12 cellular contexts compared by ENCODE assay signal in genomic region chr7:16649196-16649595, GRCh38. TPM values are rescaled to one million over a fixed set of nuclear protein-coding genes. Genes with fewer than 3 reads are reported as not detected.
A peak's percentile ranks its signal among the peaks of the same experiment; 100 is the strongest.
DNase-seq lines count a peak whose midpoint lies in the region; ATAC-seq and TF ChIP-seq lines count a peak whose summit lies in the region.
"Had no signal": no experiment of that assay in that cellular context is flagged by ENCODE, and none has a peak within 500 bp of the region (broad histone marks: within the 10 kb centered on the region; RNA-seq: fewer than 3 reads in every experiment).

No MANE protein-coding gene starts in this region.

- intact Hi-C loops in natural killer cell (cut with micrococcal nuclease) = loop anchor here (5.0 to 10.0 kb wide), 2 partner anchors 84 to 583 kb away; no protein-coding TSS in a partner anchor

- H3K9me2 ChIP-seq in GM23248 (ENCODE audit: insufficient read depth) = no peaks in the 10 kb centered on the region

- H3K27ac ChIP-seq in BLaER1 = no peak overlapping the region
- H3K27ac ChIP-seq in GM23248 = no peak overlapping the region

- H3K4me3 ChIP-seq in BLaER1 (no peak overlapping the region), GM23248 (no peak overlapping the region)

- H3K36me3 Mint-ChIP-seq in natural killer cell = no peaks in the 10 kb centered on the region
- H3K36me3 Mint-ChIP-seq: CD4-positive, CD25-positive, alpha-beta regulatory T cell had no signal

- 85 to 100% methylated on average over 1 of the region's 1 CpG for WGBS in GM23248 (ENCODE audit: low coverage in 1 of 2, low lambda C conversion rate in 2 of 2, missing lambda C conversion rate in 2 of 2), 2 experiments

- peak overlapping the region; percentile 83 for H3K4me2 ChIP-seq in BLaER1
- H3K4me2 ChIP-seq in GM23248 (ENCODE audit: unreplicated experiment) = no peak overlapping the region

- DNase-seq in GM23248 = peak; percentile 29
- DNase-seq in astrocyte of the hippocampus (ENCODE audit: low read depth, low spot score) = peak; percentile 56
- no peak for DNase-seq in natural killer cell
- no peak for DNase-seq in NOMO-1 treated with DMSO at 0.1 percent for 48 hours (lab: John Stamatoyannopoulos, UW; ENCODE audit: unreplicated experiment)
- no peak for DNase-seq in NCI-H2171 treated with DMSO at 0.1 percent for 48 hours (lab: John Stamatoyannopoulos, UW)
- DNase-seq in NCI-H345 (lab: John Stamatoyannopoulos, UW) = no peak
- DNase-seq: CD4-positive, CD25-positive, alpha-beta regulatory T cell; mesenchymal stem cell; retina had no signal

- no peak overlapping the region for H3K9ac ChIP-seq in BLaER1
- no peak overlapping the region for H3K9ac ChIP-seq in GM23248

- no peaks in the 10 kb centered on the region for H3K9me3 ChIP-seq in BLaER1
- no peaks in the 10 kb centered on the region for H3K9me3 ChIP-seq in GM23248 (ENCODE audit: low read depth)

- ATAC-seq in natural killer cell = no peak
- ATAC-seq in HG03442 (IDR thresholded peaks at IDR 0.05; ENCODE audit: unreplicated experiment) = no peak

- H3K36me3 ChIP-seq in BLaER1 (peaks cover 21% of the 10 kb centered on the region; the same call in 1 of the 2 replicates), GM23248 (ENCODE audit: low read depth) (no peaks in the 10 kb centered on the region)

- H3K4me1 Mint-ChIP-seq in natural killer cell = peaks cover 57 to 60% of the 10 kb centered on the region in 2 donors

- H3K4me1 ChIP-seq in BLaER1 (peaks cover 40% of the 10 kb centered on the region), GM23248 (ENCODE audit: insufficient read depth) (peaks cover 24% of the 10 kb centered on the region)

- no peaks in the 10 kb centered on the region for H3K27me3 Mint-ChIP-seq in natural killer cell (ENCODE audit: low read depth in 2 of 2)
- H3K27me3 Mint-ChIP-seq: CD4-positive, CD25-positive, alpha-beta regulatory T cell; IgD-negative memory B cell had no signal

- no peaks in the 10 kb centered on the region for H3K27me3 ChIP-seq in BLaER1
- no peaks in the 10 kb centered on the region for H3K27me3 ChIP-seq in GM23248 (replicated peaks; ENCODE audit: insufficient read depth)

- no peaks in the 10 kb centered on the region for H3K9me3 Mint-ChIP-seq in natural killer cell
- H3K9me3 Mint-ChIP-seq: CD4-positive, CD25-positive, alpha-beta regulatory T cell; IgD-negative memory B cell had no signal

- H3F3A ChIP-seq in GM23248 (ENCODE audit: insufficient read depth) = peaks cover 12% of the 10 kb centered on the region

- H3K79me2 ChIP-seq in GM23248 (ENCODE audit: insufficient read depth) = peaks cover 85% of the 10 kb centered on the region

- H3K4me3 Mint-ChIP-seq in natural killer cell = peak overlapping the region; percentile 32

- H4K20me1 ChIP-seq in BLaER1 (peaks cover 77% of the 10 kb centered on the region), GM23248 (ENCODE audit: insufficient read depth) (no peaks in the 10 kb centered on the region)

- H2AFZ ChIP-seq in GM23248 = no peak overlapping the region

- in situ Hi-C loops in GM23248 (cut with MboI) = no loop called here

- H3K27ac Mint-ChIP-seq in natural killer cell = no peak overlapping the region
- H3K27ac Mint-ChIP-seq: CD4-positive, CD25-positive, alpha-beta regulatory T cell had no signal

- no peak for TF ChIP-seq CTCF in natural killer cell (IDR thresholded peaks at IDR 0.05)

RNA-seq across cellular contexts. Expression of gene BZW2, which starts 3.2 kb away (rescaled TPM):
- total RNA-seq in GM23248 (2014; rRNA removed; shearing (Covaris generic)) = 54.1 and 61.0 TPM in 2 replicates
- 60.9 and 64.3 TPM in 2 replicates for polyA plus RNA-seq in GM23248 (2016; fragmentation: Nextera tagmentation; extraction: Ambion mirVana)
- 10 to 100 TPM; 15.3 to 21.0 (median 19.9) TPM for total RNA-seq in natural killer cell

RNA-seq across cellular contexts. Expression of gene ANKMY2, which starts 3.6 kb away (rescaled TPM):
- total RNA-seq in GM23248 (2014; rRNA removed; shearing (Covaris generic)) = 23.0 and 23.1 TPM in 2 replicates
- polyA plus RNA-seq in GM23248 (2016; fragmentation: Nextera tagmentation; extraction: Ambion mirVana) = 19.3 and 22.1 TPM in 2 replicates
- total RNA-seq in natural killer cell = 10 to 100 TPM; 15.5 to 21.4 (median 19.4) TPM

Comparison
In these comparisons a context has a peak if more than half of its experiments do, and no peak if none do; other contexts are left out.
1. DNase-seq: peak in GM23248 (single experiment) and astrocyte of the hippocampus (single experiment); none in natural killer cell (single experiment), NOMO-1 treated with DMSO at 0.1 percent for 48 hours (single experiment), NCI-H2171 treated with DMSO at 0.1 percent for 48 hours (single experiment) and NCI-H345 (single experiment).